ENCODE assay signal across 1 cellular context in the genomic region with DNA sequence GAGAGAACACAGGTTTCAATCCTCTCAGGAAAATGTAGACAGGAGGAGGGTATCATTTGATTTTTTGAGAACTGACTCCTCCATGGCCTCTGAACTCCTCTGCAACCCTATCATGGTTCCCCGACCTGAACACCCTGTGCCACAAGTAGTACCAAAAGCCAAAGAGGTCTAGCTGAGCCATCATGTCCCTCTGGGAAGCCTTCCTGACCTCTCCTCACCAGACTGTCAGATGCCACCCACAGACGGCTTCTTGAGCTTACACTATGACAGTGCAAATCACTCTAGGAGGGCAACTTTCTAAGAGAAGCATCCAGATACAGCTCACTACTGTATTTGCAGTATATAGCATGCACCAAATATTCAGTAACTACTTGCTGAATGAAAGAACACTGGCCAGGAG.
TF ChIP-seq lines count a peak whose summit lies in the region.

No MANE protein-coding gene starts in this region.

TF ChIP-seq in IMR-90, 13 proteins besides CTCF, POLR2A, EP300 and RAD21:
- TF ChIP-seq, protein P1, sequence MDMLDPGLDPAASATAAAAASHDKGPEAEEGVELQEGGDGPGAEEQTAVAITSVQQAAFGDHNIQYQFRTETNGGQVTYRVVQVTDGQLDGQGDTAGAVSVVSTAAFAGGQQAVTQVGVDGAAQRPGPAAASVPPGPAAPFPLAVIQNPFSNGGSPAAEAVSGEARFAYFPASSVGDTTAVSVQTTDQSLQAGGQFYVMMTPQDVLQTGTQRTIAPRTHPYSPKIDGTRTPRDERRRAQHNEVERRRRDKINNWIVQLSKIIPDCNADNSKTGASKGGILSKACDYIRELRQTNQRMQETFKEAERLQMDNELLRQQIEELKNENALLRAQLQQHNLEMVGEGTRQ (IDR thresholded peaks at IDR 0.05; ENCODE audit: low read depth, low read length): no peak
- TF ChIP-seq CEBPB (IDR thresholded peaks at IDR 0.05; ENCODE audit: low read depth, low read length) (no peak), NFE2L2 (IDR thresholded peaks at IDR 0.05; ENCODE audit: low read depth, low read length) (no peak), FOS (IDR thresholded peaks at IDR 0.05; ENCODE audit: low read depth, low read length) (no peak), MXI1 (IDR thresholded peaks at IDR 0.05; ENCODE audit: borderline replicate concordance, low read depth, low read length) (no peak), RFX5 (IDR thresholded peaks at IDR 0.05; ENCODE audit: low read depth, low read length) (no peak), SMC3 (IDR thresholded peaks at IDR 0.05; ENCODE audit: low read depth, low read length) (no peak)
- TF ChIP-seq, protein P2, sequence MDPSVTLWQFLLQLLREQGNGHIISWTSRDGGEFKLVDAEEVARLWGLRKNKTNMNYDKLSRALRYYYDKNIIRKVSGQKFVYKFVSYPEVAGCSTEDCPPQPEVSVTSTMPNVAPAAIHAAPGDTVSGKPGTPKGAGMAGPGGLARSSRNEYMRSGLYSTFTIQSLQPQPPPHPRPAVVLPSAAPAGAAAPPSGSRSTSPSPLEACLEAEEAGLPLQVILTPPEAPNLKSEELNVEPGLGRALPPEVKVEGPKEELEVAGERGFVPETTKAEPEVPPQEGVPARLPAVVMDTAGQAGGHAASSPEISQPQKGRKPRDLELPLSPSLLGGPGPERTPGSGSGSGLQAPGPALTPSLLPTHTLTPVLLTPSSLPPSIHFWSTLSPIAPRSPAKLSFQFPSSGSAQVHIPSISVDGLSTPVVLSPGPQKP (IDR thresholded peaks at IDR 0.05; ENCODE audit: borderline replicate concordance, low read depth, low read length): no peak
TF ChIP-seq in IMR-90: peak in this region for 0.
